ENCODE assay signal across 10 cellular contexts in genomic region chr13:75432045-75432444, GRCh38. TPM values are rescaled to one million over a fixed set of nuclear protein-coding genes. Genes with fewer than 3 reads are reported as not detected.
DNase-seq lines count a peak whose midpoint lies in the region; ATAC-seq and TF ChIP-seq lines count a peak whose summit lies in the region.
"Had no signal": no experiment of that assay in that cellular context is flagged by ENCODE, and none has a peak within 500 bp of the region (broad histone marks: within the 10 kb centered on the region; RNA-seq: fewer than 3 reads in every experiment).

No MANE protein-coding gene starts in this region.

- peak in 3 of 8 donors; percentile 11 to 59 (median 24) for ATAC-seq in heart right ventricle
- ATAC-seq in stimulated activated naive CD8-positive, alpha-beta T cell treated with anti-CD3 and anti-CD28 coated beads, Interleukin-15, Interleukin-2, amounts not matched to agents 100 U/mL and 50 U/mL, for 24 hours: no peak
- ATAC-seq: activated CD8-positive, alpha-beta T cell treated with anti-CD3 and anti-CD28 coated beads, Interleukin-2, amount 10 ng/mL, durations not matched to agents 7 days and 5 days had no signal

- H3K9me3 ChIP-seq in heart right ventricle (peaks cover 0 to 6% (median 0%) of the 10 kb centered on the region in 11 donors), subcutaneous abdominal adipose tissue (ENCODE audit: control insufficient read depth in 5 of 5, low read length in 5 of 5) (no peaks in the 10 kb centered on the region)

- H3K4me1 ChIP-seq in heart right ventricle (peaks cover 0 to 65% (median 22%) of the 10 kb centered on the region in 9 donors), subcutaneous abdominal adipose tissue (ENCODE audit: control insufficient read depth in 5 of 5, insufficient read depth in 5 of 5, low read length in 5 of 5) (peaks cover 0 to 28% (median 22%) of the 10 kb centered on the region in 5 donors)

- DNase-seq in NCI-H82 (lab: John Stamatoyannopoulos, UW): peak; percentile 28
- no peak for DNase-seq in NCI-H82 treated with DMSO at 0.1 percent for 48 hours (lab: John Stamatoyannopoulos, UW; ENCODE audit: unreplicated experiment)
- DNase-seq in SK-MEL-5 (ENCODE audit: low read depth, low spot score): peak; percentile 90
- DNase-seq in heart right ventricle: no peak
- no peak for DNase-seq in NCI-H2029 treated with DMSO at 0.1 percent for 48 hours (lab: John Stamatoyannopoulos, UW)
- DNase-seq in stimulated activated naive CD8-positive, alpha-beta T cell treated with anti-CD3 and anti-CD28 coated beads, Interleukin-15, Interleukin-2, amounts not matched to agents 100 U/mL and 50 U/mL, for 24 hours: no peak
- DNase-seq in DMS153 treated with DMSO at 0.1 percent for 48 hours (lab: John Stamatoyannopoulos, UW; ENCODE audit: unreplicated experiment): no peak
- DNase-seq: activated CD8-positive, alpha-beta T cell treated with anti-CD3 and anti-CD28 coated beads, Interleukin-2, amount 10 ng/mL, durations not matched to agents 7 days and 5 days; naive B cell had no signal

- TF ChIP-seq CTCF in heart right ventricle (IDR thresholded peaks at IDR 0.05): peak in 2 of 9 donors; percentile 8 to 15

- H3K4me3 ChIP-seq in heart right ventricle (no peak overlapping the region), subcutaneous abdominal adipose tissue (ENCODE audit: low read depth in 1 of 5, low read length in 5 of 5) (no peak overlapping the region)

- in situ Hi-C loops in SK-MEL-5 (cut with HindIII; ENCODE audit: low pct_unique_long_range_greater_than_20kb, low sequenced_read_pairs): loop anchor here (10.0 kb wide), 1 partner anchor 53 kb away; the partner anchor contains the start of gene TBC1D4

- H3K36me3 ChIP-seq in heart right ventricle (no peaks in the 10 kb centered on the region), subcutaneous abdominal adipose tissue (ENCODE audit: control insufficient read depth in 5 of 5, insufficient read depth in 5 of 5, low read length in 5 of 5) (peaks cover 0 to 2% (median 0%) of the 10 kb centered on the region in 5 donors)

- no peak overlapping the region for H3K9ac ChIP-seq in subcutaneous abdominal adipose tissue (ENCODE audit: low read length in 5 of 5)

- WGBS in heart right ventricle, 2 donors: 50 to 55% methylated on average over 2 of the region's 2 CpGs

- intact Hi-C loops in heart right ventricle (cut with DNase I): loop anchor here in 1 of 10 donors (2.0 kb wide), 1 partner anchor 41 kb away; no protein-coding TSS in a partner anchor

- peak overlapping the region in 7 of 10 donors; percentile 19 to 54 (median 35) for H3K27ac ChIP-seq in heart right ventricle
- H3K27ac ChIP-seq in subcutaneous abdominal adipose tissue (ENCODE audit: low read depth, low read length): peak overlapping the region; percentile 77

- H3K27me3 ChIP-seq in heart right ventricle: no peaks in the 10 kb centered on the region
- no peaks in the 10 kb centered on the region for H3K27me3 ChIP-seq in subcutaneous abdominal adipose tissue (ENCODE audit: control insufficient read depth in 5 of 5, insufficient read depth in 4 of 5, low read length in 5 of 5)

RNA-seq across cellular contexts. Expression of gene TBC1D4, which starts 49.9 kb away (rescaled TPM):
- total RNA-seq in SK-MEL-5 (2014; rRNA removed; shearing (Covaris generic)): 36.9 and 39.2 TPM in 2 replicates
- 34.2 and 46.6 TPM in 2 replicates for polyA plus RNA-seq in SK-MEL-5 (2015; cell fraction: cytosol; rRNA removed)
- polyA plus RNA-seq in SK-MEL-5 (2015; cell fraction: nucleus; rRNA removed): 74.9 and 97.7 TPM in 2 replicates
- 100 to 1,000 TPM in 5 of 10 donors, 10 to 100 TPM in 5; 56.4 to 124 (median 102) TPM for total RNA-seq in heart right ventricle
- 10 to 100 TPM; 10.1 to 77.2 TPM for polyA plus RNA-seq in heart right ventricle

Comparison
In these comparisons a context has a peak if more than half of its experiments do, and no peak if none do; other contexts are left out.
1. DNase-seq: peak in NCI-H82 (single experiment) and SK-MEL-5 (single experiment); none in NCI-H82 treated with DMSO at 0.1 percent for 48 hours (single experiment), heart right ventricle (0 of 2), NCI-H2029 treated with DMSO at 0.1 percent for 48 hours (single experiment), stimulated activated naive CD8-positive, alpha-beta T cell treated with anti-CD3 and anti-CD28 coated beads, Interleukin-15, Interleukin-2, amounts not matched to agents 100 U/mL and 50 U/mL, for 24 hours (single experiment) and DMS153 treated with DMSO at 0.1 percent for 48 hours (single experiment).